Comparison of ENCODE assay signal across 22 cellular contexts in genomic region chr18:79714531-79715240, GRCh38.
"Had no signal": no experiment of that assay in that cellular context is flagged by ENCODE, and none has a peak within 500 bp of the region (broad histone marks: within the 10 kb centered on the region; RNA-seq: fewer than 3 reads in every experiment).

No MANE protein-coding gene starts in this region.

- H3K4me3 ChIP-seq: cardiac muscle cell, MG63, SK-N-MC had no signal

- H3K9me3 Mint-ChIP-seq: activated T-cell treated with anti-CD3 and anti-CD28 coated beads, Interleukin-2, amount 50 U/mL, for 24 hours; T-cell had no signal

- H3K9me3 ChIP-seq: MG63 had no signal

- ATAC-seq: activated CD8-positive, alpha-beta memory T cell treated with anti-CD3 and anti-CD28 coated beads, Interleukin-2, amount 10 ng/mL, durations not matched to agents 7 days and 5 days; T-cell had no signal

- DNase-seq: activated CD4-positive, CD25-positive, alpha-beta regulatory T cell; activated CD8-positive, alpha-beta memory T cell treated with anti-CD3 and anti-CD28 coated beads, Interleukin-2, amount 10 ng/mL, durations not matched to agents 7 days and 5 days; activated effector memory CD4-positive, alpha-beta T cell treated with anti-CD3 and anti-CD28 coated beads, Interleukin-2, amount 50 U/mL, for 16 hours; activated naive CD4-positive, alpha-beta T cell treated with Interleukin-2 at 50 U/mL for 16 hours; activated naive CD8-positive, alpha-beta T cell treated with anti-CD3 and anti-CD28 coated beads for 36 hours; activated T-cell treated with anti-CD3 and anti-CD28 coated beads, Interleukin-2, amount 50 U/mL, for 24 hours; brain microvascular endothelial cell; MG63; MV-4-11; NCI-H1105; NCI-H1436; NCI-H1694 treated with DMSO at 0.1 percent for 48 hours; NCI-H2029 treated with DMSO at 0.1 percent for 48 hours; NCI-H345; NCI-H510A; NCI-H526 treated with DMSO at 0.1 percent for 48 hours; NCI-H82; T-cell had no signal

- H3K27me3 ChIP-seq: brain microvascular endothelial cell, cardiac muscle cell, MG63 had no signal

- H3K27ac Mint-ChIP-seq: activated CD8-positive, alpha-beta memory T cell treated with anti-CD3 and anti-CD28 coated beads, Interleukin-2, amount 10 ng/mL, durations not matched to agents 7 days and 5 days; activated T-helper 1 cell treated with anti-CD3 and anti-CD28 coated beads, Interleukin-12 subunit alpha, Interleukin-12 subunit beta, Interleukin-2, Interleukin-4 antibody, amounts not matched to agents 30 ng/mL and 10 ng/mL and 1 ng/mL, durations not matched to agents 14 hours and 24 hours and 36 hours; T-cell had no signal

- H3K27ac ChIP-seq: brain microvascular endothelial cell, cardiac muscle cell, SK-N-MC, VCaP had no signal
